ENCODE assay signal across 18 cellular contexts in genomic region chr5:5289537-5289936, GRCh38.
DNase-seq lines count a peak whose midpoint lies in the region; ATAC-seq and TF ChIP-seq lines count a peak whose summit lies in the region.
"Had no signal": no experiment of that assay in that cellular context is flagged by ENCODE, and none has a peak within 500 bp of the region (broad histone marks: within the 10 kb centered on the region; RNA-seq: fewer than 3 reads in every experiment).

No MANE protein-coding gene starts in this region.

- no peak overlapping the region for H3K9ac ChIP-seq in mammary epithelial cell (ENCODE audit: insufficient read depth, low read length)

- H3K36me3 ChIP-seq in mammary epithelial cell (ENCODE audit: insufficient read depth, low read length), result no peaks in the 10 kb centered on the region
- no peaks in the 10 kb centered on the region for H3K36me3 ChIP-seq in breast epithelium
- no peaks in the 10 kb centered on the region for H3K36me3 ChIP-seq in RWPE2 (ENCODE audit: low read depth)

- TF ChIP-seq CTCF in mammary epithelial cell (conservative IDR thresholded peaks at IDR 0.05 in 1 of 2, IDR thresholded peaks at IDR 0.05 in 1 of 2; ENCODE audit: extremely low read depth in 1 of 2, insufficient read depth in 1 of 2, low read depth in 1 of 2, low read length in 2 of 2), result no peak
- no peak for TF ChIP-seq CTCF in breast epithelium (IDR thresholded peaks at IDR 0.05)
- TF ChIP-seq CTCF in RWPE2 (IDR thresholded peaks at IDR 0.05; ENCODE audit: poor library complexity, severe bottlenecking), result no peak
- no peak for TF ChIP-seq CTCF in epithelial cell of esophagus (IDR thresholded peaks at IDR 0.05; ENCODE audit: insufficient read depth, low read depth, low read length, missing control alignments)

- in situ Hi-C loops in mammary epithelial cell (cut with MboI; ENCODE audit: low sequenced_read_pairs in 2 of 2), result no loop called here

- dilution Hi-C loops in mammary epithelial cell (cut with HindIII; ENCODE audit: low sequenced_read_pairs), result no loop called here

- H2AFZ ChIP-seq in mammary epithelial cell (ENCODE audit: low read depth, low read length), result no peak overlapping the region

- TF ChIP-seq POLR2A in breast epithelium (IDR thresholded peaks at IDR 0.05), result no peak

- H3K9me3 ChIP-seq in mammary epithelial cell (replicated peaks; ENCODE audit: insufficient read depth, low read length), result no peaks in the 10 kb centered on the region
- no peaks in the 10 kb centered on the region for H3K9me3 ChIP-seq in breast epithelium
- no peaks in the 10 kb centered on the region for H3K9me3 ChIP-seq in RWPE2 (ENCODE audit: severe bottlenecking)
- peaks cover 8% of the 10 kb centered on the region for H3K9me3 ChIP-seq in right cardiac atrium (ENCODE audit: control insufficient read depth, low read length)
- H3K9me3 ChIP-seq: A549 had no signal

- ATAC-seq in RWPE2 (ENCODE audit: low read depth), result peak; percentile 78
- ATAC-seq in right cardiac atrium, result no peak
- ATAC-seq in GM19467 (IDR thresholded peaks at IDR 0.05; ENCODE audit: unreplicated experiment), result no peak
- ATAC-seq: GM12878 had no signal

- H3K27me3 ChIP-seq in mammary epithelial cell (ENCODE audit: insufficient read depth, low read length) (no peaks in the 10 kb centered on the region), breast epithelium (no peaks in the 10 kb centered on the region), RWPE2 (ENCODE audit: insufficient read depth, poor library complexity, severe bottlenecking) (no peaks in the 10 kb centered on the region), right cardiac atrium (ENCODE audit: control insufficient read depth, insufficient read depth) (no peaks in the 10 kb centered on the region)

- H3K4me3 ChIP-seq in mammary epithelial cell (replicated peaks in 1 of 3; ENCODE audit: insufficient read depth in 1 of 3, low read depth in 2 of 3, low read length in 3 of 3), result no peak overlapping the region
- no peak overlapping the region for H3K4me3 ChIP-seq in breast epithelium
- H3K4me3 ChIP-seq in RWPE2 (ENCODE audit: severe bottlenecking), result no peak overlapping the region
- H3K4me3 ChIP-seq in epithelial cell of esophagus (ENCODE audit: low read length), result no peak overlapping the region
- H3K4me3 ChIP-seq in right cardiac atrium (ENCODE audit: low read length), result no peak overlapping the region
- H3K4me3 ChIP-seq: A549, GM12878 had no signal

- no peaks in the 10 kb centered on the region for H4K20me1 ChIP-seq in mammary epithelial cell (ENCODE audit: insufficient read depth, low read length)

- H3K4me1 ChIP-seq in mammary epithelial cell (ENCODE audit: insufficient read depth, low read length) (peaks cover 8% of the 10 kb centered on the region), breast epithelium (no peaks in the 10 kb centered on the region), RWPE2 (ENCODE audit: insufficient read depth, poor library complexity, severe bottlenecking) (peaks cover 41% of the 10 kb centered on the region), right cardiac atrium (ENCODE audit: control insufficient read depth, insufficient read depth, low read length) (no peaks in the 10 kb centered on the region)

- H3K27ac ChIP-seq in mammary epithelial cell (ENCODE audit: insufficient read depth, low read depth, low read length), result no peak overlapping the region
- H3K27ac ChIP-seq in breast epithelium, result no peak overlapping the region
- H3K27ac ChIP-seq in RWPE2 (ENCODE audit: poor library complexity, severe bottlenecking), result peak overlapping the region; percentile 82
- H3K27ac ChIP-seq in right cardiac atrium (ENCODE audit: low read length), result no peak overlapping the region
- H3K27ac ChIP-seq: 22Rv1 had no signal

- CTCF ChIA-PET in mammary epithelial cell (lab: Charles Lee; ENCODE audit: low non-redundant PET), result no interaction called here

- WGBS in mammary epithelial cell (ENCODE audit: low coverage, missing lambda C conversion rate), result 31% methylated on average over 2 of the region's 2 CpGs
- 78% methylated on average over 2 of the region's 2 CpGs for WGBS in right cardiac atrium

- BruUV-seq in mammary epithelial cell (replicated peaks; lab: Mats Ljungman, UMichigan), result no TSS peak

- H3K4me2 ChIP-seq in mammary epithelial cell (ENCODE audit: insufficient read depth, low read depth, low read length), result no peak overlapping the region

- DNase-seq in mammary epithelial cell (peak; percentile 25), breast epithelium (ENCODE audit: low spot score in 2 of 2) (no peak), RWPE2 (ENCODE audit: low spot score) (no peak), epithelial cell of esophagus (ENCODE audit: low read depth) (peak; percentile 46), right cardiac atrium (no peak), DMS79 (lab: John Stamatoyannopoulos, UW) (no peak), SKM-1 (lab: John Stamatoyannopoulos, UW; ENCODE audit: unreplicated experiment) (no peak)
- DNase-seq: AML-193; CD4-positive, alpha-beta memory T cell; DMS153; DND-41; EL; H9; IMR-90 had no signal

- H3K79me2 ChIP-seq in mammary epithelial cell (ENCODE audit: insufficient read depth, low read length), result no peaks in the 10 kb centered on the region

- intact Hi-C loops in mammary epithelial cell (cut with micrococcal nuclease) (no loop called here), breast epithelium (cut with DNase I; ENCODE audit: low total_unique reads) (no loop called here), right cardiac atrium (cut with DNase I) (no loop called here)

Comparison
In these comparisons a context has a peak if more than half of its experiments do, and no peak if none do; other contexts are left out.
1. DNase-seq: peak in mammary epithelial cell (single experiment) and epithelial cell of esophagus (single experiment); none in breast epithelium (0 of 2), RWPE2 (single experiment), right cardiac atrium (0 of 3), DMS79 (single experiment) and SKM-1 (single experiment).